9 cellular contexts compared by ENCODE assay signal in genomic region chr2:241148239-241148638, GRCh38. TPM values are rescaled to one million over a fixed set of nuclear protein-coding genes. Genes with fewer than 3 reads are reported as not detected.
DNase-seq lines count a peak whose midpoint lies in the region; ATAC-seq and TF ChIP-seq lines count a peak whose summit lies in the region.
"Had no signal": no experiment of that assay in that cellular context is flagged by ENCODE, and none has a peak within 500 bp of the region (broad histone marks: within the 10 kb centered on the region; RNA-seq: fewer than 3 reads in every experiment).

No MANE protein-coding gene starts in this region.

- BruUV-seq in IMR-90 (replicated peaks; lab: Mats Ljungman, UMichigan): no TSS peak

- 100% methylated on average over 1 of the region's 4 CpGs; no CpG with 5 or more reads in 1 of the 2 experiments for WGBS in IMR-90 (ENCODE audit: extremely low coverage in 2 of 2, insufficient read length in 1 of 2), 2 experiments

- H3K14ac ChIP-seq in IMR-90 (replicated peaks; ENCODE audit: low read depth, low read length): no peak overlapping the region

- H2BK120ac ChIP-seq in IMR-90 (ENCODE audit: low read depth, low read length): no peak overlapping the region

- H2AFZ ChIP-seq in DND-41 (ENCODE audit: low read depth, low read length) (peak overlapping the region; percentile 87; the same call in 1 of the 2 replicates), IMR-90 (replicated peaks; ENCODE audit: low read length, poor library complexity) (peak overlapping the region; percentile 96)

- no peaks in the 10 kb centered on the region for H3K9me3 ChIP-seq in DND-41 (ENCODE audit: insufficient read depth, low read length, severe bottlenecking)
- no peaks in the 10 kb centered on the region for H3K9me3 ChIP-seq in IMR-90 (ENCODE audit: control insufficient read depth, insufficient read depth, low read length)

- TF ChIP-seq POLR2A in IMR-90 (IDR thresholded peaks at IDR 0.05; ENCODE audit: low read depth, low read length): no peak

- peaks cover 34% of the 10 kb centered on the region for H3K4me1 ChIP-seq in DND-41 (ENCODE audit: insufficient read depth, low read length)
- H3K4me1 ChIP-seq in IMR-90 (ENCODE audit: control insufficient read depth, insufficient read depth, low read length): peaks cover 7% of the 10 kb centered on the region; the same call in 1 of the 2 replicates

- H4K5ac ChIP-seq in IMR-90 (ENCODE audit: low read depth, low read length): no peak overlapping the region

- no peak overlapping the region for H4K8ac ChIP-seq in IMR-90 (ENCODE audit: low read depth in 2 of 2, low read length in 2 of 2)

- DNase-seq in DND-41: no peak
- no peak for DNase-seq in IMR-90
- no peak for DNase-seq in astrocyte of the cerebellum (ENCODE audit: low read depth)
- DNase-seq in GM13976 (ENCODE audit: low spot score): no peak
- no peak for DNase-seq in T1000 (lab: John Stamatoyannopoulos, UW)
- DNase-seq in mesenteric fat pad (ENCODE audit: low spot score): no peak
- DNase-seq: NCI-H1930 had no signal

- H3K4ac ChIP-seq in IMR-90 (ENCODE audit: low read depth, low read length): no peak overlapping the region

- peaks cover 2% of the 10 kb centered on the region for H3K36me3 Mint-ChIP-seq in nephron (ENCODE audit: low read depth)

- H3K4me3 ChIP-seq in DND-41 (ENCODE audit: low read depth in 1 of 2, low read length in 2 of 2): peak overlapping the region; percentile 69 to 80; a peak in 3 of 4 replicates
- H3K4me3 ChIP-seq in IMR-90 (ENCODE audit: insufficient read depth, low read depth, low read length): no peak overlapping the region
- peak overlapping the region; percentile 77 for H3K4me3 ChIP-seq in astrocyte of the cerebellum (ENCODE audit: low read depth, low read length)

- H2BK15ac ChIP-seq in IMR-90 (ENCODE audit: low read depth, low read length): no peak overlapping the region

- in situ Hi-C loops in IMR-90 (cut with MboI; ENCODE audit: low sequenced_read_pairs): no loop called here
- in situ Hi-C loops in astrocyte of the cerebellum (cut with HindIII; ENCODE audit: low sequenced_read_pairs): no loop called here
- in situ Hi-C loops in GM13976 (cut with MboI; ENCODE audit: low sequenced_read_pairs, unreplicated experiment): no loop called here

- peak overlapping the region; percentile 2 to 69 (median 21) for H3K27ac Mint-ChIP-seq in nephron

- peaks cover 64% of the 10 kb centered on the region for H3K79me2 ChIP-seq in DND-41 (ENCODE audit: insufficient read depth, low read length)

- H3K9ac ChIP-seq in DND-41 (ENCODE audit: low read depth, low read length) (peak overlapping the region; percentile 81), IMR-90 (ENCODE audit: low read depth, low read length) (peak overlapping the region; percentile 16; the same call in 1 of the 2 replicates)

- peaks cover 4% of the 10 kb centered on the region for H3K27me3 Mint-ChIP-seq in nephron (ENCODE audit: low read depth)

- peaks cover 18 to 36% of the 10 kb centered on the region in 2 experiments for H3K79me1 ChIP-seq in IMR-90 (ENCODE audit: low read depth in 1 of 2, low read length in 2 of 2)

- no peak overlapping the region for H4K91ac ChIP-seq in IMR-90 (ENCODE audit: insufficient read depth, low read depth, low read length)

- H3K27me3 ChIP-seq in DND-41 (ENCODE audit: insufficient read depth, low read length, poor library complexity) (no peaks in the 10 kb centered on the region), IMR-90 (ENCODE audit: control insufficient read depth, insufficient read depth, low read length) (no peaks in the 10 kb centered on the region)

- H2AK9ac ChIP-seq in IMR-90 (replicated peaks; ENCODE audit: low read depth, low read length, poor library complexity): no peak overlapping the region

- H3K4me2 ChIP-seq in DND-41 (ENCODE audit: insufficient read depth, low read length) (peak overlapping the region; percentile 83), IMR-90 (ENCODE audit: low read depth, low read length) (no peak overlapping the region)

- dilution Hi-C loops in IMR-90 (cut with HindIII; ENCODE audit: low sequenced_read_pairs, unreplicated experiment): no loop called here

- H3K9me1 ChIP-seq in IMR-90 (ENCODE audit: insufficient read depth, low read length): peaks cover 13% of the 10 kb centered on the region

- peak overlapping the region; percentile 60; the same call in 1 of the 2 replicates for H3K27ac ChIP-seq in DND-41 (ENCODE audit: low read length)
- no peak overlapping the region for H3K27ac ChIP-seq in IMR-90 (ENCODE audit: insufficient read depth, low read length)

- CTCF ChIA-PET in IMR-90 (lab: Yijun Ruan, JAX): no interaction called here

- H2BK20ac ChIP-seq in IMR-90 (ENCODE audit: low read depth, low read length): no peak overlapping the region

- H3K4me3 Mint-ChIP-seq in nephron: peak overlapping the region; percentile 94 to 97 (median 97)

- H3K36me3 ChIP-seq in DND-41 (ENCODE audit: insufficient read depth, low read length) (peaks cover 9% of the 10 kb centered on the region), IMR-90 (ENCODE audit: control insufficient read depth, insufficient read depth, low read length) (peaks cover 2% of the 10 kb centered on the region; the same call in 1 of the 2 replicates)

- no peak for TF ChIP-seq CTCF in DND-41 (IDR thresholded peaks at IDR 0.05; ENCODE audit: borderline replicate concordance, extremely low read depth, low read length, poor library complexity, severe bottlenecking)
- no peak for TF ChIP-seq CTCF in IMR-90 (conservative IDR thresholded peaks at IDR 0.05; ENCODE audit: low read depth, low read length)
- TF ChIP-seq CTCF in astrocyte of the cerebellum (IDR thresholded peaks at IDR 0.05; ENCODE audit: low read depth, low read length, missing control alignments): no peak
- no peak for TF ChIP-seq CTCF in nephron (IDR thresholded peaks at IDR 0.05; ENCODE audit: unreplicated experiment in 3 of 3)
- no peak for TF ChIP-seq CTCF in GM13976 (IDR thresholded peaks at IDR 0.05; ENCODE audit: borderline replicate concordance, control extremely low read depth, extremely low read depth, insufficient read depth, missing control alignments)

- H2BK5ac ChIP-seq in IMR-90 (ENCODE audit: low read depth, low read length, poor library complexity, severe bottlenecking): no peak overlapping the region

- no peak for TF ChIP-seq RAD21 in IMR-90 (IDR thresholded peaks at IDR 0.05; ENCODE audit: low read length)

- peaks cover 25% of the 10 kb centered on the region for H3K4me1 Mint-ChIP-seq in nephron

- H3K23ac ChIP-seq in IMR-90 (ENCODE audit: low read depth, low read length): no peak overlapping the region

- no peaks in the 10 kb centered on the region for H3K9me3 Mint-ChIP-seq in nephron

- intact Hi-C loops in IMR-90 (cut with micrococcal nuclease): loop anchor here (2.0 kb wide), 1 partner anchor 45 kb away; the partner anchor contains the start of gene MTERF4

- POLR2A ChIA-PET in IMR-90 (lab: Charles Lee; ENCODE audit: unreplicated experiment): no interaction called here

- no peak overlapping the region for H2AK5ac ChIP-seq in IMR-90 (ENCODE audit: low read depth, low read length)

- H4K20me1 ChIP-seq in DND-41 (ENCODE audit: insufficient read depth, low read length): peaks cover 25% of the 10 kb centered on the region; the same call in 1 of the 2 replicates
- H4K20me1 ChIP-seq in IMR-90 (ENCODE audit: insufficient read depth, low read length): peaks cover 14% of the 10 kb centered on the region

- ATAC-seq in DND-41 (ENCODE audit: insufficient read depth, low read depth) (no peak), IMR-90 (ENCODE audit: low read depth) (no peak), GM21576 (IDR thresholded peaks at IDR 0.05; ENCODE audit: unreplicated experiment) (no peak)

- H3K18ac ChIP-seq in IMR-90 (ENCODE audit: low read depth, low read length): no peak overlapping the region

- H3K56ac ChIP-seq in IMR-90 (ENCODE audit: extremely low read depth, insufficient read depth, low read length): no peak overlapping the region

TF ChIP-seq in IMR-90, 13 proteins besides CTCF, POLR2A, EP300 and RAD21 (continues in another document):
- TF ChIP-seq ELK1 (IDR thresholded peaks at IDR 0.05; ENCODE audit: borderline replicate concordance, low read depth, low read length) (no peak), SMC3 (IDR thresholded peaks at IDR 0.05; ENCODE audit: low read depth, low read length) (no peak), CHD1 (IDR thresholded peaks at IDR 0.05; ENCODE audit: low read depth, low read length) (no peak), FOS (IDR thresholded peaks at IDR 0.05; ENCODE audit: low read depth, low read length) (no peak), MAFK (IDR thresholded peaks at IDR 0.05; ENCODE audit: low read depth, low read length) (no peak), RCOR1 (IDR thresholded peaks at IDR 0.05; ENCODE audit: insufficient replicate concordance, low read length) (no peak)

RNA-seq across cellular contexts. Expression of gene PASK, which starts 1.0 kb away (rescaled TPM):
- total RNA-seq in IMR-90 (2012; rRNA removed): 2.2 and 4.1 TPM in 2 replicates
- 4.1 TPM in 2 replicates for polyA plus RNA-seq in IMR-90 (2012; rRNA removed)
- 1.6 and 1.9 TPM in 2 replicates for polyA plus RNA-seq in IMR-90 (2012; cell fraction: cytosol; rRNA removed)
- 17.0 and 17.6 TPM in 2 replicates for polyA plus RNA-seq in IMR-90 (2012; cell fraction: nucleus; rRNA removed; ENCODE audit: low replicate concordance)
- total RNA-seq in mesenteric fat pad: 6.4 TPM

RNA-seq across cellular contexts. Expression of gene PPP1R7, which starts 2.0 kb away (rescaled TPM):
- total RNA-seq in IMR-90 (2012; rRNA removed) (60.8 and 104 TPM in 2 replicates), mesenteric fat pad (48.9 TPM)
- 70.0 and 70.8 TPM in 2 replicates for polyA plus RNA-seq in IMR-90 (2012; rRNA removed)
- polyA plus RNA-seq in IMR-90 (2012; cell fraction: cytosol; rRNA removed): 22.6 and 23.6 TPM in 2 replicates
- 20.1 and 47.4 TPM in 2 replicates for polyA plus RNA-seq in IMR-90 (2012; cell fraction: nucleus; rRNA removed; ENCODE audit: low replicate concordance)

RNA-seq across cellular contexts. Expression of gene ANO7, which starts 40.2 kb away (rescaled TPM):
- total RNA-seq in IMR-90 (2012; rRNA removed) (0.36 and 0.56 TPM in 2 replicates), mesenteric fat pad (1.7 TPM)
- 3.4 and 3.8 TPM in 2 replicates for polyA plus RNA-seq in IMR-90 (2012; rRNA removed)
- 1.0 and 4.4 TPM in 2 replicates for polyA plus RNA-seq in IMR-90 (2012; cell fraction: cytosol; rRNA removed)
- polyA plus RNA-seq in IMR-90 (2012; cell fraction: nucleus; rRNA removed; ENCODE audit: low replicate concordance): 6.2 and 11.5 TPM in 2 replicates

RNA-seq across cellular contexts. Expression of gene MTERF4, which starts 46.2 kb away (rescaled TPM):
- total RNA-seq in IMR-90 (2012; rRNA removed) (33.3 and 36.9 TPM in 2 replicates), mesenteric fat pad (23.6 TPM)
- 21.5 and 26.6 TPM in 2 replicates for polyA plus RNA-seq in IMR-90 (2012; rRNA removed)
- 15.8 and 21.3 TPM in 2 replicates for polyA plus RNA-seq in IMR-90 (2012; cell fraction: cytosol; rRNA removed)
- 57.1 and 104 TPM in 2 replicates for polyA plus RNA-seq in IMR-90 (2012; cell fraction: nucleus; rRNA removed; ENCODE audit: low replicate concordance)
